34 cellular contexts compared by ENCODE assay signal in the genomic region with DNA sequence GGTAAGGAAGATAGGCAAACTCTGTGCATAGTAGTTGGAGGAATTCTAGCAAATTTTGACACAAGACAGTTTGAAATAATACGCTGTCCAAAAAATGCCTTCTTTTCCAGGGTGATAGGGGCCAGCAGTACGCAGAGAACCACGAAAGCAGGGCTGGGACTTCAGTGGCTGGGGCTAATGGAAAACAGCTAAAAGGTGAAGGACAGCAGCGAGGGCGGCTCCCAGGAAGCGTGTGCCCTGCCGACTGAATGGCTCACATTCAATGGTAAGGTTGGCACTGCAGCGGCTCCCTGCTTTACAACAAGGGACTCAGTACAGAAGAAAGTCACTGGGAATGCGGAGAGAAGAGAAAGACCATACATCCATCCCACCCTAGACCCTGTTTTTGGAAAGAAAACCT.
"Had no signal": no experiment of that assay in that cellular context is flagged by ENCODE, and none has a peak within 500 bp of the region (broad histone marks: within the 10 kb centered on the region; RNA-seq: fewer than 3 reads in every experiment).

No MANE protein-coding gene starts in this region.

- H3K36me3 ChIP-seq: MG63 had no signal

- H3K27ac ChIP-seq: KMS-11 had no signal

- H3K9ac ChIP-seq: KMS-11 had no signal

- H3K9me3 ChIP-seq: MG63 had no signal

- H3K27me3 ChIP-seq: MG63 had no signal

- H3K4me2 ChIP-seq: KMS-11 had no signal

- H3K4me3 ChIP-seq: MG63 had no signal

- DNase-seq: Karpas-422, Kasumi-1, KG1, MG63, MM.1S, MV-4-11, NCI-H1048, NCI-H1092, NCI-H1092 treated with DMSO at 0.1 percent for 48 hours, NCI-H1105, NCI-H1105 treated with DMSO at 0.1 percent for 48 hours, NCI-H1417, NCI-H1417 treated with DMSO at 0.1 percent for 48 hours, NCI-H1436, NCI-H1436 treated with DMSO at 0.1 percent for 48 hours, NCI-H146, NCI-H1694, NCI-H1694 treated with DMSO at 0.1 percent for 48 hours, NCI-H187, NCI-H187 treated with DMSO at 0.1 percent for 48 hours, NCI-H1930, NCI-H2029, NCI-H2029 treated with DMSO at 0.1 percent for 48 hours, NCI-H2081, NCI-H2081 treated with DMSO at 0.1 percent for 48 hours, NCI-H2107, NCI-H2171, NCI-H2171 treated with DMSO at 0.1 percent for 48 hours, NCI-H2227 treated with DMSO at 0.1 percent for 48 hours, NCI-H226, NCI-H345, NCI-H446, NCI-H446 treated with DMSO at 0.1 percent for 48 hours had no signal
